Comparison of ENCODE assay signal across 34 cellular contexts in the genomic region with DNA sequence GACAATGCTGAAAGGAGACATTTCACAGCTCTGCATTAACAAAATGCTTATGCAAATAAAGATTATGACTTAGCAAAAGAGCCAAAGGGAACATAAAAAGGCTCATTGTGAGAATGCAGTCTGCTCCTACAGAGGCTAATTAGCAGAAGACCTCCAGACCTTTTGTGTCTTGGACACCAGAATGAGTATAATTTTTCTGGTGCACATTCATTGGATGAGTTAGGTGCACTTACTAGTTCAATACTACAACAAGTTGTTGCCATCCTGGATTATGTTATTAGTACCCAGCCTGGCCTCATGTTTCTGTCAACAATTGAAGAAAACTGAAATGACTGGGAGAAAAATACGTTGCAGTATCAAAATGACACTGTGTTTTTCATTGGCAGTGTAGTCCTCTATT.
"Had no signal": no experiment of that assay in that cellular context is flagged by ENCODE, and none has a peak within 500 bp of the region (broad histone marks: within the 10 kb centered on the region; RNA-seq: fewer than 3 reads in every experiment).

No MANE protein-coding gene starts in this region.

- H3K4me3 ChIP-seq: adrenal gland, body of pancreas, esophagus squamous epithelium, gastroesophageal sphincter, heart right ventricle had no signal

- H3K27ac ChIP-seq: adrenal gland, body of pancreas, epithelial cell of prostate, esophagus squamous epithelium, gastroesophageal sphincter, heart right ventricle, WERI-Rb-1 had no signal

- H3K4me1 Mint-ChIP-seq: activated B cell treated with CpG ODN at 0.5 μM for 24 hours; activated CD4-positive, alpha-beta T cell treated with anti-CD3 and anti-CD28 coated beads, Interleukin-2, amount 10 ng/mL, durations not matched to agents 24 days and 14 days; activated CD8-positive, alpha-beta memory T cell treated with anti-CD3 and anti-CD28 coated beads, Interleukin-2, amount 10 ng/mL, durations not matched to agents 7 days and 5 days; activated naive CD4-positive, alpha-beta T cell treated with anti-CD3 and anti-CD28 coated beads, Interleukin-2, amount 50 U/mL, for 24 hours; activated naive CD8-positive, alpha-beta T cell treated with anti-CD3 and anti-CD28 coated beads for 36 hours; activated naive CD8-positive, alpha-beta T cell treated with anti-CD3 and anti-CD28 coated beads, Interleukin-2, amount 50 U/mL, for 24 hours; T-helper 17 cell had no signal

- H3K27me3 Mint-ChIP-seq: activated B cell treated with CpG ODN at 0.5 μM for 24 hours; activated CD4-positive, alpha-beta memory T cell treated with anti-CD3 and anti-CD28 coated beads for 36 hours; activated CD4-positive, alpha-beta T cell treated with anti-CD3 and anti-CD28 coated beads, Interleukin-2, amount 10 ng/mL, durations not matched to agents 24 days and 14 days; activated CD8-positive, alpha-beta memory T cell treated with anti-CD3 and anti-CD28 coated beads, Interleukin-2, amount 10 ng/mL, durations not matched to agents 7 days and 5 days; activated naive CD4-positive, alpha-beta T cell treated with anti-CD3 and anti-CD28 coated beads, Interleukin-2, amount 50 U/mL, for 24 hours; activated naive CD8-positive, alpha-beta T cell treated with anti-CD3 and anti-CD28 coated beads for 36 hours; activated naive CD8-positive, alpha-beta T cell treated with anti-CD3 and anti-CD28 coated beads, Interleukin-2, amount 50 U/mL, for 24 hours; effector memory CD8-positive, alpha-beta T cell; T-helper 17 cell had no signal

- DNase-seq: activated B cell treated with CpG ODN at 0.5 μM for 24 hours; activated CD4-positive, alpha-beta memory T cell treated with anti-CD3 and anti-CD28 coated beads for 36 hours; activated CD4-positive, alpha-beta T cell treated with anti-CD3 and anti-CD28 coated beads, Interleukin-2, amount 10 ng/mL, durations not matched to agents 24 days and 14 days; activated CD8-positive, alpha-beta memory T cell treated with anti-CD3 and anti-CD28 coated beads, Interleukin-2, amount 10 ng/mL, durations not matched to agents 7 days and 5 days; activated CD8-positive, alpha-beta memory T cell treated with anti-CD3 and anti-CD28 coated beads, Interleukin-2, amount 50 U/mL, for 4 hours; activated CD8-positive, alpha-beta T cell treated with anti-CD3 and anti-CD28 coated beads, Interleukin-2, amount 10 ng/mL, durations not matched to agents 7 days and 5 days; activated effector memory CD4-positive, alpha-beta T cell treated with anti-CD3 and anti-CD28 coated beads, Interleukin-2, amount 50 U/mL, for 16 hours; activated naive CD4-positive, alpha-beta T cell treated with anti-CD3 and anti-CD28 coated beads for 36 hours; activated naive CD8-positive, alpha-beta T cell treated with anti-CD3 and anti-CD28 coated beads for 36 hours; activated naive CD8-positive, alpha-beta T cell treated with anti-CD3 and anti-CD28 coated beads, Interleukin-2, amount 50 U/mL, for 24 hours; activated T-cell treated with anti-CD3 and anti-CD28 coated beads, Interleukin-2, amount 50 U/mL, for 1 hour; activated T-cell treated with anti-CD3 and anti-CD28 coated beads, Interleukin-2, amount 50 U/mL, for 48 hours; adrenal gland; amygdala; aorta; body of pancreas; caudate nucleus; cortex of kidney; dermis blood vessel endothelial cell; effector CD4-positive, alpha-beta T cell; effector memory CD8-positive, alpha-beta T cell; esophagus squamous epithelium; foreskin melanocyte; heart right ventricle; T-helper 17 cell; T1000; WERI-Rb-1 had no signal

- H3K27me3 ChIP-seq: adrenal gland, body of pancreas, esophagus squamous epithelium, gastroesophageal sphincter, heart right ventricle had no signal

- H3K36me3 Mint-ChIP-seq: activated CD4-positive, alpha-beta memory T cell treated with anti-CD3 and anti-CD28 coated beads for 36 hours; activated CD8-positive, alpha-beta memory T cell treated with anti-CD3 and anti-CD28 coated beads, Interleukin-2, amount 10 ng/mL, durations not matched to agents 7 days and 5 days; activated naive CD4-positive, alpha-beta T cell treated with anti-CD3 and anti-CD28 coated beads, Interleukin-2, amount 50 U/mL, for 24 hours; activated naive CD8-positive, alpha-beta T cell treated with anti-CD3 and anti-CD28 coated beads for 36 hours had no signal

- H3K9me3 Mint-ChIP-seq: activated CD4-positive, alpha-beta T cell treated with anti-CD3 and anti-CD28 coated beads, Interleukin-2, amount 10 ng/mL, durations not matched to agents 24 days and 14 days; activated naive CD4-positive, alpha-beta T cell treated with anti-CD3 and anti-CD28 coated beads for 36 hours; activated T-helper 1 cell treated with anti-CD3 and anti-CD28 coated beads, Interleukin-12 subunit alpha, Interleukin-12 subunit beta, Interleukin-2, Interleukin-4 antibody, amounts not matched to agents 30 ng/mL and 10 ng/mL and 1 ng/mL, durations not matched to agents 14 hours and 24 hours and 36 hours had no signal

- H3K9me3 ChIP-seq: adrenal gland, body of pancreas, esophagus squamous epithelium, gastroesophageal sphincter had no signal

- H3K4me3 Mint-ChIP-seq: activated B cell treated with CpG ODN at 0.5 μM for 24 hours; activated CD4-positive, alpha-beta memory T cell treated with anti-CD3 and anti-CD28 coated beads for 36 hours; activated CD4-positive, alpha-beta T cell treated with anti-CD3 and anti-CD28 coated beads, Interleukin-2, amount 10 ng/mL, durations not matched to agents 24 days and 14 days; activated CD8-positive, alpha-beta memory T cell treated with anti-CD3 and anti-CD28 coated beads, Interleukin-2, amount 10 ng/mL, durations not matched to agents 7 days and 5 days; activated CD8-positive, alpha-beta T cell treated with anti-CD3 and anti-CD28 coated beads, Interleukin-2, amount 10 ng/mL, durations not matched to agents 7 days and 5 days; activated naive CD4-positive, alpha-beta T cell treated with anti-CD3 and anti-CD28 coated beads for 36 hours; activated naive CD4-positive, alpha-beta T cell treated with anti-CD3 and anti-CD28 coated beads, Interleukin-2, amount 50 U/mL, for 24 hours; activated naive CD8-positive, alpha-beta T cell treated with anti-CD3 and anti-CD28 coated beads for 36 hours; activated naive CD8-positive, alpha-beta T cell treated with anti-CD3 and anti-CD28 coated beads, Interleukin-2, amount 50 U/mL, for 24 hours; activated T-helper 1 cell treated with anti-CD3 and anti-CD28 coated beads, Interleukin-12 subunit alpha, Interleukin-12 subunit beta, Interleukin-2, Interleukin-4 antibody, amounts not matched to agents 30 ng/mL and 10 ng/mL and 1 ng/mL, durations not matched to agents 14 hours and 24 hours and 36 hours; effector memory CD8-positive, alpha-beta T cell; T-helper 17 cell; T-helper 2 cell treated with Interferon-gamma antibody and Interleukin-4, amounts not matched to agents 5 μg/mL and 100 μg/mL, for 36 hours had no signal

- ATAC-seq: activated CD4-positive, CD25-positive, alpha-beta regulatory T cell treated with anti-CD3 and anti-CD28 coated beads, Interleukin-2, amount 50 U/mL, for 24 hours; activated CD8-positive, alpha-beta memory T cell treated with anti-CD3 and anti-CD28 coated beads, Interleukin-2, amount 10 ng/mL, durations not matched to agents 7 days and 5 days; activated CD8-positive, alpha-beta T cell treated with anti-CD3 and anti-CD28 coated beads, Interleukin-2, amount 10 ng/mL, durations not matched to agents 7 days and 5 days; activated naive CD8-positive, alpha-beta T cell treated with anti-CD3 and anti-CD28 coated beads, Interleukin-2, amount 50 U/mL, for 24 hours; body of pancreas; effector memory CD8-positive, alpha-beta T cell; gastroesophageal sphincter; heart right ventricle; T-helper 17 cell had no signal

- H3K27ac Mint-ChIP-seq: activated B cell treated with CpG ODN at 0.5 μM for 24 hours; activated CD4-positive, alpha-beta memory T cell treated with anti-CD3 and anti-CD28 coated beads for 36 hours; activated CD4-positive, alpha-beta T cell treated with anti-CD3 and anti-CD28 coated beads, Interleukin-2, amount 10 ng/mL, durations not matched to agents 24 days and 14 days; activated CD8-positive, alpha-beta memory T cell treated with anti-CD3 and anti-CD28 coated beads, Interleukin-2, amount 10 ng/mL, durations not matched to agents 7 days and 5 days; activated CD8-positive, alpha-beta T cell treated with anti-CD3 and anti-CD28 coated beads, Interleukin-2, amount 10 ng/mL, durations not matched to agents 7 days and 5 days; activated naive CD4-positive, alpha-beta T cell treated with anti-CD3 and anti-CD28 coated beads for 36 hours; activated naive CD4-positive, alpha-beta T cell treated with anti-CD3 and anti-CD28 coated beads, Interleukin-2, amount 50 U/mL, for 24 hours; activated naive CD8-positive, alpha-beta T cell treated with anti-CD3 and anti-CD28 coated beads for 36 hours; activated naive CD8-positive, alpha-beta T cell treated with anti-CD3 and anti-CD28 coated beads, Interleukin-2, amount 50 U/mL, for 24 hours; activated T-helper 1 cell treated with anti-CD3 and anti-CD28 coated beads, Interleukin-12 subunit alpha, Interleukin-12 subunit beta, Interleukin-2, Interleukin-4 antibody, amounts not matched to agents 30 ng/mL and 10 ng/mL and 1 ng/mL, durations not matched to agents 14 hours and 24 hours and 36 hours; activated T-helper 2 cell treated with anti-CD3 and anti-CD28 coated beads, Interferon-gamma antibody, Interleukin-2, Interleukin-4, amounts not matched to agents 10 μg/mL and 5 μg/mL and 100 μg/mL, durations not matched to agents 14 hours and 24 hours and 36 hours; effector memory CD8-positive, alpha-beta T cell; T-helper 17 cell; T-helper 2 cell treated with Interferon-gamma antibody and Interleukin-4, amounts not matched to agents 5 μg/mL and 100 μg/mL, for 36 hours had no signal

- H3K4me1 ChIP-seq: adrenal gland, body of pancreas, esophagus squamous epithelium, gastroesophageal sphincter, heart right ventricle had no signal

- H3K36me3 ChIP-seq: adrenal gland, esophagus squamous epithelium, gastroesophageal sphincter, heart right ventricle, WERI-Rb-1 had no signal
